1 cellular context compared by ENCODE assay signal in genomic region chr17:77331161-77331864, GRCh38.
TF ChIP-seq lines count a peak whose summit lies in the region.

No MANE protein-coding gene starts in this region.

TF ChIP-seq in GM23338, 12 proteins besides CTCF, POLR2A, EP300 and RAD21 (continued from another document):
- TF ChIP-seq ZNF462 (CRISPR knock-in tag; IDR thresholded peaks at IDR 0.05) (no peak), EZH2phosphoT487 (IDR thresholded peaks at IDR 0.05; ENCODE audit: unreplicated experiment) (no peak), ETS1 (IDR thresholded peaks at IDR 0.05) (no peak), EZH2 (IDR thresholded peaks at IDR 0.05; ENCODE audit: low read depth, unreplicated experiment) (no peak)
